Comparison of ENCODE assay signal across 20 cellular contexts in genomic region chr4:148800943-148801342, GRCh38.
"Had no signal": no experiment of that assay in that cellular context is flagged by ENCODE, and none has a peak within 500 bp of the region (broad histone marks: within the 10 kb centered on the region; RNA-seq: fewer than 3 reads in every experiment).

No MANE protein-coding gene starts in this region.

- H3K27me3 ChIP-seq: breast epithelium, colonic mucosa, dorsolateral prefrontal cortex, left lung, tibial artery had no signal

- DNase-seq: activated CD8-positive, alpha-beta memory T cell treated with anti-CD3 and anti-CD28 coated beads for 24 hours; activated CD8-positive, alpha-beta memory T cell treated with anti-CD3 and anti-CD28 coated beads, Interleukin-2, amount 50 U/mL, for 4 hours; activated naive CD8-positive, alpha-beta T cell treated with anti-CD3 and anti-CD28 coated beads for 36 hours; activated T-cell treated with anti-CD3 and anti-CD28 coated beads, Interleukin-2, amount 50 U/mL, for 24 hours; amniotic stem cell; colonic mucosa; dorsolateral prefrontal cortex; effector memory CD8-positive, alpha-beta T cell; left lung; occipital lobe; posterior cingulate gyrus; stimulated activated CD4-positive, alpha-beta T cell treated with anti-CD3 and anti-CD28 coated beads, Interleukin-12 subunit alpha, Interleukin-12 subunit beta, amount 100 ng/mL, for 4 hours; T-helper 1 cell; T-helper 9 cell; tibial artery had no signal

- H3K4me3 ChIP-seq: breast epithelium, colonic mucosa, dorsolateral prefrontal cortex, left lung, lung, tibial artery had no signal

- H3K9me3 ChIP-seq: breast epithelium, colonic mucosa, left lung had no signal

- H3K36me3 ChIP-seq: breast epithelium, colonic mucosa, left lung, tibial artery had no signal

- ATAC-seq: activated T-helper 17 cell treated with anti-CD3 and anti-CD28 coated beads, Interleukin-2, amount 50 U/mL, for 72 hours; effector memory CD8-positive, alpha-beta T cell; esophagus mucosa; left lung; WTC11 had no signal
